In genomic region chr17:42411905-42412679, GRCh38 we compare ENCODE assay signal across 14 cellular contexts. TPM values are rescaled to one million over a fixed set of nuclear protein-coding genes. Genes with fewer than 3 reads are reported as not detected.
A peak's percentile ranks its signal among the peaks of the same experiment; 100 is the strongest.
DNase-seq lines count a peak whose midpoint lies in the region; ATAC-seq, FAIRE-seq and TF ChIP-seq lines count a peak whose summit lies in the region.
"Had no signal": no experiment of that assay in that cellular context is flagged by ENCODE, and none has a peak within 500 bp of the region (broad histone marks: within the 10 kb centered on the region; RNA-seq: fewer than 3 reads in every experiment).

No MANE protein-coding gene starts in this region.

- H3K27me3 ChIP-seq in layer of hippocampus (ENCODE audit: control insufficient read depth, insufficient read depth, low read length) = no peaks in the 10 kb centered on the region
- H3K27me3 ChIP-seq in stomach = no peaks in the 10 kb centered on the region
- H3K27me3 ChIP-seq: foreskin keratinocyte had no signal

- H3K9me3 ChIP-seq in stomach = no peaks in the 10 kb centered on the region

- no TSS peak for BruUV-seq in MCF 10A (replicated peaks; lab: Mats Ljungman, UMichigan)

- no peaks in the 10 kb centered on the region for H3K9me3 Mint-ChIP-seq in MCF 10A (ENCODE audit: unreplicated experiment)
- H3K9me3 Mint-ChIP-seq in natural killer cell = no peaks in the 10 kb centered on the region
- H3K9me3 Mint-ChIP-seq: immature natural killer cell had no signal

- intact Hi-C loops in MCF 10A (cut with micrococcal nuclease) = no loop called here
- intact Hi-C loops in stomach (cut with DNase I; ENCODE audit: low total_unique reads) = no loop called here
- intact Hi-C loops in natural killer cell (cut with micrococcal nuclease) = no loop called here

- peak overlapping the region in 1 of 4 donors; percentile 6 for H3K4me3 ChIP-seq in stomach

- CTCF ChIA-PET in MCF 10A (lab: Yijun Ruan, JAX) = interaction anchor here (0.5 to 1.1 kb wide), 2 partner anchors 8 to 25 kb away, joined by 3 read pairs; no protein-coding TSS in a partner anchor

- TF ChIP-seq CTCF in GM10266 (IDR thresholded peaks at IDR 0.05; ENCODE audit: control insufficient read depth, insufficient read depth, low read depth, missing control alignments) = no peak
- no peak for TF ChIP-seq CTCF in MCF 10A (IDR thresholded peaks at IDR 0.05; ENCODE audit: unreplicated experiment)
- TF ChIP-seq CTCF in stomach (IDR thresholded peaks at IDR 0.05) = no peak
- TF ChIP-seq CTCF in natural killer cell (IDR thresholded peaks at IDR 0.05) = no peak

- H3K27me3 Mint-ChIP-seq in MCF 10A (ENCODE audit: insufficient read depth, unreplicated experiment) (no peaks in the 10 kb centered on the region), natural killer cell (ENCODE audit: low read depth in 2 of 2) (peaks cover 7 to 11% of the 10 kb centered on the region in 2 donors)

- POLR2A ChIA-PET in MCF 10A (lab: Yijun Ruan, JAX) = interaction anchor here (1.2 to 9.3 kb wide), 4 partner anchors 10 to 83 kb away, joined by 3 to 273 read pairs (median 52); partner anchors contain the start of genes CAVIN1 and STAT3

- ATAC-seq in natural killer cell = no peak
- ATAC-seq: foreskin keratinocyte had no signal

- no peak for FAIRE-seq in GM12892 (lab: Jason Lieb, UNC)

- TF ChIP-seq POLR2A in stomach (IDR thresholded peaks at IDR 0.05) = no peak
- TF ChIP-seq POLR2A in GM12892 (IDR thresholded peaks at IDR 0.05; ENCODE audit: low read depth, low read length) = no peak

- H3K4me3 Mint-ChIP-seq in MCF 10A (ENCODE audit: unreplicated experiment) = no peak overlapping the region
- no peak overlapping the region for H3K4me3 Mint-ChIP-seq in natural killer cell
- H3K4me3 Mint-ChIP-seq: immature natural killer cell had no signal

- 76 to 87% (median 85%) methylated on average over 8 to 11 of the region's 11 CpGs for WGBS in stomach, 5 donors

- TF ChIP-seq EP300 in stomach (IDR thresholded peaks at IDR 0.05) = no peak

- H3K36me3 Mint-ChIP-seq in MCF 10A (ENCODE audit: insufficient read depth, unreplicated experiment) (peaks cover 25% of the 10 kb centered on the region), natural killer cell (no peaks in the 10 kb centered on the region)
- H3K36me3 Mint-ChIP-seq: immature natural killer cell had no signal

- DNase-seq in GM10266 (ENCODE audit: extremely low spot score) (peak; percentile 10), MCF 10A (ENCODE audit: unreplicated experiment) (no peak), stomach (no peak), NCI-H345 (lab: John Stamatoyannopoulos, UW) (no peak), GM12892 (ENCODE audit: insufficient read length) (no peak), natural killer cell (no peak), NCI-H1694 treated with DMSO at 0.1 percent for 48 hours (lab: John Stamatoyannopoulos, UW) (no peak)
- DNase-seq: activated effector memory CD4-positive, alpha-beta T cell treated with Interleukin-2 at 50 U/mL for 16 hours; foreskin keratinocyte; immature natural killer cell; MV-4-11; NCI-H2171 treated with DMSO at 0.1 percent for 48 hours; stimulated activated CD4-positive, alpha-beta T cell treated with anti-CD3 and anti-CD28 coated beads, Interleukin-2, amount 100 ng/mL, for 24 hours had no signal

- peaks cover 44 to 99% (median 76%) of the 10 kb centered on the region in 4 donors for H3K4me1 ChIP-seq in stomach

- H3K36me3 ChIP-seq in stomach = no peaks in the 10 kb centered on the region

- H3K27ac ChIP-seq in layer of hippocampus (ENCODE audit: low read depth, low read length) (peak overlapping the region; percentile 52), stomach (peak overlapping the region in 4 of 5 donors; percentile 32 to 90 (median 82))
- H3K27ac ChIP-seq: foreskin keratinocyte had no signal

- peaks cover 51% of the 10 kb centered on the region for H3K4me1 Mint-ChIP-seq in MCF 10A (ENCODE audit: insufficient read depth, unreplicated experiment)
- peaks cover 6 to 13% of the 10 kb centered on the region in 2 donors for H3K4me1 Mint-ChIP-seq in natural killer cell

- peak overlapping the region; percentile 81 for H3K27ac Mint-ChIP-seq in MCF 10A (ENCODE audit: low read depth, unreplicated experiment)
- no peak overlapping the region for H3K27ac Mint-ChIP-seq in natural killer cell
- H3K27ac Mint-ChIP-seq: immature natural killer cell had no signal

RNA-seq across cellular contexts. Expression of gene CAVIN1, which starts 11.0 kb away (rescaled TPM):
- total RNA-seq in MCF 10A (2022) (137 and 143 TPM in 2 replicates), stomach (100 to 1,000 TPM in 3 of 5 donors, 10 to 100 TPM in 2; 75.2 to 244 (median 162) TPM), natural killer cell (under 1 TPM in 2 of 3 donors, not detected in 1; 0.11 to 0.20 TPM)
- polyA plus RNA-seq in stomach = 100 to 1,000 TPM in 1 of 3 donors, 10 to 100 TPM in 2; 61.2 to 104 (median 94.2) TPM
- polyA plus RNA-seq in GM12892 (2012; ENCODE audit: missing spikeins) = 1.9 TPM
- polyA plus RNA-seq: immature natural killer cell had no signal

RNA-seq across cellular contexts. Expression of gene STAT3, which starts 23.9 kb away (rescaled TPM):
- total RNA-seq in MCF 10A (2022) (89.2 and 115 TPM in 2 replicates), stomach (100 to 1,000 TPM in 4 of 5 donors, 10 to 100 TPM in 1; 70.4 to 207 (median 159) TPM), natural killer cell (100 to 1,000 TPM; 190 to 246 (median 206) TPM)
- polyA plus RNA-seq in stomach = 10 to 100 TPM; 31.3 to 46.6 (median 42.3) TPM
- polyA plus RNA-seq in GM12892 (2012; ENCODE audit: missing spikeins) = 66.7 TPM

RNA-seq across cellular contexts. Expression of gene ATP6V0A1, which starts 46.6 kb away (rescaled TPM):
- total RNA-seq in MCF 10A (2022) (56.0 and 60.5 TPM in 2 replicates), stomach (100 to 1,000 TPM in 3 of 5 donors, 10 to 100 TPM in 2; 61.7 to 435 (median 123) TPM), natural killer cell (10 to 100 TPM in 1 of 3 donors, 1 to 10 TPM in 2; 4.8 to 33.5 (median 7.5) TPM)
- 10 to 100 TPM; 13.1 to 24.5 (median 13.2) TPM for polyA plus RNA-seq in stomach
- 25.0 TPM for polyA plus RNA-seq in GM12892 (2012; ENCODE audit: missing spikeins)

Comparison
In these comparisons a context has a peak if more than half of its experiments do, and no peak if none do; other contexts are left out.
1. RNA of gene CAVIN1, which starts 11.0 kb away (total RNA-seq): 75.2 to 244 TPM in stomach and 137 to 143 TPM in MCF 10A; 0.11 to 0.20 TPM in natural killer cell; every median in the first group is over 10 times any median in the second.